ENCODE assay signal across 10 cellular contexts in genomic region chr7:74059681-74060588, GRCh38. TPM values are rescaled to one million over a fixed set of nuclear protein-coding genes. Genes with fewer than 3 reads are reported as not detected.
DNase-seq lines count a peak whose midpoint lies in the region; ATAC-seq, FAIRE-seq and TF ChIP-seq lines count a peak whose summit lies in the region.
"Had no signal": no experiment of that assay in that cellular context is flagged by ENCODE, and none has a peak within 500 bp of the region (broad histone marks: within the 10 kb centered on the region; RNA-seq: fewer than 3 reads in every experiment).

No MANE protein-coding gene starts in this region.

- H3K27ac Mint-ChIP-seq in T-cell, result no peak overlapping the region
- H3K27ac Mint-ChIP-seq: activated CD4-positive, alpha-beta T cell treated with anti-CD3 and anti-CD28 coated beads for 36 hours; activated naive CD4-positive, alpha-beta T cell treated with anti-CD3 and anti-CD28 coated beads, Interleukin-2, amount 50 U/mL, for 24 hours had no signal

- POLR2A ChIA-PET in HepG2 (lab: Yijun Ruan, JAX) (no interaction called here), T-cell (lab: Charles Lee) (interaction anchor here in 1 of 2 donors (0.6 kb wide), 1 partner anchor 189 kb away, joined by 4 read pairs; no protein-coding TSS in a partner anchor)

- WGBS in HepG2 (ENCODE audit: low lambda C conversion rate), result 12% methylated on average over 19 of the region's 21 CpGs

- no TSS peak for BruUV-seq in HepG2 (replicated peaks; lab: Mats Ljungman, UMichigan)

- intact Hi-C loops in HepG2 (cut with micrococcal nuclease; ENCODE audit: unreplicated experiment) (no loop called here), upper lobe of right lung (cut with DNase I) (no loop called here)

- ATAC-seq in HepG2 (peak; percentile 53), upper lobe of right lung (peak; percentile 40), HG03175 (IDR thresholded peaks at IDR 0.05; ENCODE audit: unreplicated experiment) (no peak), T-cell (replicated peaks in 1 of 4) (no peak)
- ATAC-seq: activated CD4-positive, alpha-beta T cell treated with anti-CD3 and anti-CD28 coated beads for 36 hours had no signal

- TF ChIP-seq CTCF in HepG2 (CRISPR knock-in tag; IDR thresholded peaks at IDR 0.05) (peak; percentile 44), upper lobe of right lung (IDR thresholded peaks at IDR 0.05) (peak; percentile 9)

- H3K4me3 Mint-ChIP-seq in T-cell, result no peak overlapping the region
- H3K4me3 Mint-ChIP-seq: activated CD4-positive, alpha-beta T cell treated with anti-CD3 and anti-CD28 coated beads for 36 hours; activated naive CD4-positive, alpha-beta T cell treated with anti-CD3 and anti-CD28 coated beads, Interleukin-2, amount 50 U/mL, for 24 hours had no signal

- no peaks in the 10 kb centered on the region for H3K79me2 ChIP-seq in HepG2 (ENCODE audit: insufficient read depth, low read length)

- CTCF ChIA-PET in HepG2 (lab: Yijun Ruan, JAX; ENCODE audit: low intra/inter-chr PET ratio, low total read pairs) (no interaction called here), T-cell (lab: Charles Lee) (no interaction called here)

- no peaks in the 10 kb centered on the region for H3K9me3 Mint-ChIP-seq in T-cell
- H3K9me3 Mint-ChIP-seq: activated naive CD4-positive, alpha-beta T cell treated with anti-CD3 and anti-CD28 coated beads, Interleukin-2, amount 50 U/mL, for 24 hours had no signal

- no peak overlapping the region for H2AFZ ChIP-seq in HepG2 (ENCODE audit: low read length)

- H3K4me2 ChIP-seq in HepG2 (ENCODE audit: low read depth, low read length), result peak overlapping the region; percentile 78

- H3K27me3 Mint-ChIP-seq in T-cell, result peaks cover 8 to 9% of the 10 kb centered on the region in 2 donors

- no peak for TF ChIP-seq EP300 in HepG2 (IDR thresholded peaks at IDR 0.05; ENCODE audit: low read depth in 2 of 2, low read length in 2 of 2)
- TF ChIP-seq EP300 in HepG2 (CRISPR knock-in tag; IDR thresholded peaks at IDR 0.05; ENCODE audit: borderline replicate concordance), result no peak

- H3K9me3 ChIP-seq in HepG2 (ENCODE audit: low read length), result no peaks in the 10 kb centered on the region
- H3K9me3 ChIP-seq in upper lobe of right lung, result no peaks in the 10 kb centered on the region

- H3K36me3 ChIP-seq in HepG2 (replicated peaks in 1 of 2; ENCODE audit: control insufficient read depth in 1 of 2, insufficient read depth in 2 of 2, low read length in 2 of 2) (no peaks in the 10 kb centered on the region), upper lobe of right lung (peaks cover 53% of the 10 kb centered on the region)

- peaks cover 0 to 6% (median 4%) of the 10 kb centered on the region in 3 donors for H3K4me1 Mint-ChIP-seq in T-cell
- H3K4me1 Mint-ChIP-seq: activated naive CD4-positive, alpha-beta T cell treated with anti-CD3 and anti-CD28 coated beads, Interleukin-2, amount 50 U/mL, for 24 hours had no signal

- peak; percentile 31 for DNase-seq in NCI-H82 (lab: John Stamatoyannopoulos, UW)
- no peak for DNase-seq in NCI-H82 treated with DMSO at 0.1 percent for 48 hours (lab: John Stamatoyannopoulos, UW; ENCODE audit: unreplicated experiment)
- DNase-seq in cerebellar cortex (ENCODE audit: low spot score), result peak; percentile 71
- DNase-seq in HepG2 (ENCODE audit: low spot score), result no peak
- peak; percentile 88 for DNase-seq in upper lobe of right lung
- DNase-seq in T-cell, result no peak
- no peak for DNase-seq in activated effector memory CD4-positive, alpha-beta T cell treated with anti-CD3 and anti-CD28 coated beads, Interleukin-2, amount 50 U/mL, for 16 hours
- DNase-seq: activated CD4-positive, alpha-beta T cell treated with anti-CD3 and anti-CD28 coated beads for 36 hours had no signal

- H3K27me3 ChIP-seq in HepG2 (ENCODE audit: control insufficient read depth in 1 of 2, insufficient read depth in 2 of 2, low read length in 2 of 2) (peaks cover 6 to 22% of the 10 kb centered on the region in 2 experiments; a peak in 4 of 5 replicates), upper lobe of right lung (no peaks in the 10 kb centered on the region)

- peaks cover 46% of the 10 kb centered on the region for H3K4me1 ChIP-seq in HepG2 (ENCODE audit: insufficient read depth, low read length)
- peaks cover 11% of the 10 kb centered on the region for H3K4me1 ChIP-seq in upper lobe of right lung

- H3K4me3 ChIP-seq in HepG2 (replicated peaks in 1 of 3; ENCODE audit: insufficient read depth in 1 of 3, low read depth in 2 of 3, low read length in 3 of 3), result peak overlapping the region; percentile 22 to 59 (median 29); a peak in 3 of 6 replicates
- no peak overlapping the region for H3K4me3 ChIP-seq in upper lobe of right lung

- no peak for FAIRE-seq in HepG2 (lab: Jason Lieb, UNC)

- in situ Hi-C loops in HepG2 (cut with HindIII; ENCODE audit: extremely low pct_ligation_motif_present, low pct_unique_long_range_greater_than_20kb), result loop anchor here (10.0 kb wide), 1 partner anchor 345 kb away; no protein-coding TSS in a partner anchor

- TF ChIP-seq RAD21 in HepG2 (CRISPR knock-in tag; IDR thresholded peaks at IDR 0.05), result no peak

- H3K9ac ChIP-seq in HepG2 (ENCODE audit: insufficient read depth, low read depth, low read length), result peak overlapping the region; percentile 23; the same call in 1 of the 2 replicates

- H3K27ac ChIP-seq in HepG2 (ENCODE audit: extremely low read length, insufficient read depth, low read length), result no peak overlapping the region
- H3K27ac ChIP-seq in upper lobe of right lung, result peak overlapping the region; percentile 33

- H3K36me3 Mint-ChIP-seq in T-cell, result no peaks in the 10 kb centered on the region
- H3K36me3 Mint-ChIP-seq: activated naive CD4-positive, alpha-beta T cell treated with anti-CD3 and anti-CD28 coated beads, Interleukin-2, amount 50 U/mL, for 24 hours had no signal

- no peak for TF ChIP-seq POLR2A in HepG2 (IDR thresholded peaks at IDR 0.05; ENCODE audit: insufficient read depth in 1 of 2, low read depth in 2 of 2, low read length in 2 of 2)

- no peaks in the 10 kb centered on the region for H4K20me1 ChIP-seq in HepG2 (ENCODE audit: insufficient read depth, low read length)

TF ChIP-seq in HepG2, 621 proteins besides CTCF, POLR2A, EP300 and RAD21 (continues in another document):
- TF ChIP-seq HNRNPL (IDR thresholded peaks at IDR 0.05; ENCODE audit: low read depth, low read length), result peak; percentile 91
- TF ChIP-seq CBX5 (CRISPR knock-in tag; IDR thresholded peaks at IDR 0.05; ENCODE audit: borderline replicate concordance), result no peak
- peak; percentile 97 for TF ChIP-seq ZNF768 (CRISPR knock-in tag; IDR thresholded peaks at IDR 0.05)

RNA-seq across cellular contexts. Expression of gene LIMK1, which starts 23.7 kb away (rescaled TPM):
- total RNA-seq in HepG2 (2016; rRNA removed; fragmentation: Illumina TruSeq; extraction: Trizol) (8.2 and 8.9 TPM in 2 replicates), upper lobe of right lung (53.1 TPM), T-cell (10 to 100 TPM; 13.5 to 24.9 (median 18.4) TPM)
- 4.6 and 5.6 TPM in 2 replicates for total RNA-seq in HepG2 (2016; cell fraction: cytosol; rRNA removed; fragmentation: Illumina TruSeq; extraction: Trizol; ENCODE audit: low read depth)
- total RNA-seq in HepG2 (2016; cell fraction: insoluble cytoplasmic fraction; rRNA removed; fragmentation: Illumina TruSeq; extraction: Trizol), result 6.7 and 8.6 TPM in 2 replicates
- 16.3 and 16.4 TPM in 2 replicates for total RNA-seq in HepG2 (2016; cell fraction: membrane; rRNA removed; fragmentation: Illumina TruSeq; extraction: Trizol)
- total RNA-seq in HepG2 (2016; cell fraction: nucleus; rRNA removed; fragmentation: Illumina TruSeq; extraction: Trizol), result 6.6 TPM in 2 replicates
- 18.8 and 22.5 TPM in 2 replicates for polyA plus RNA-seq in HepG2 (2011; rRNA removed)
- 12.2 and 13.7 TPM in 2 replicates for polyA plus RNA-seq in HepG2 (2011; cell fraction: cytosol; rRNA removed)
- 28.7 and 31.1 TPM in 2 replicates for polyA plus RNA-seq in HepG2 (2011; cell fraction: nucleus; rRNA removed)
- polyA plus RNA-seq in HepG2 (2012), result 8.3 and 10.9 TPM in 2 replicates
- polyA plus RNA-seq in HepG2 (2016; cell fraction: cytosol; fragmentation: Illumina TruSeq; extraction: Trizol; ENCODE audit: low read depth), result 7.5 and 8.7 TPM in 2 replicates
- polyA plus RNA-seq in HepG2 (2016; cell fraction: insoluble cytoplasmic fraction; fragmentation: Illumina TruSeq; extraction: Trizol; ENCODE audit: low read depth), result 10.6 and 14.3 TPM in 2 replicates
- polyA plus RNA-seq in HepG2 (2016; cell fraction: membrane; fragmentation: Illumina TruSeq; extraction: Trizol; ENCODE audit: low read depth), result 18.8 and 20.9 TPM in 2 replicates
- 14.4 and 15.5 TPM in 2 replicates for polyA plus RNA-seq in HepG2 (2016; cell fraction: nucleus; fragmentation: Illumina TruSeq; extraction: Trizol; ENCODE audit: insufficient read depth, low read depth)
- 36.5 and 57.3 TPM in 2 replicates for polyA minus RNA-seq in HepG2 (2011; rRNA and poly(A)+ RNA removed; ENCODE audit: low replicate concordance)
- 10.0 and 11.6 TPM in 2 replicates for polyA minus RNA-seq in HepG2 (2011; cell fraction: cytosol; rRNA and poly(A)+ RNA removed)
- polyA minus RNA-seq in HepG2 (2011; cell fraction: nucleus; rRNA and poly(A)+ RNA removed), result 4.1 and 4.8 TPM in 2 replicates

RNA-seq across cellular contexts. Expression of gene ELN, which starts 32.0 kb away (rescaled TPM):
- 0.08 and 0.15 TPM in 2 replicates for total RNA-seq in HepG2 (2016; rRNA removed; fragmentation: Illumina TruSeq; extraction: Trizol)
- total RNA-seq in HepG2 (2016; cell fraction: cytosol; rRNA removed; fragmentation: Illumina TruSeq; extraction: Trizol; ENCODE audit: low read depth), result not detected in 2 replicates
- 0.12 and 0.15 TPM in 2 replicates for total RNA-seq in HepG2 (2016; cell fraction: insoluble cytoplasmic fraction; rRNA removed; fragmentation: Illumina TruSeq; extraction: Trizol)
- total RNA-seq in HepG2 (2016; cell fraction: membrane; rRNA removed; fragmentation: Illumina TruSeq; extraction: Trizol), result 0.10 TPM in 1 of 2 replicates, not detected in the other
- total RNA-seq in HepG2 (2016; cell fraction: nucleus; rRNA removed; fragmentation: Illumina TruSeq; extraction: Trizol), result not detected in 2 replicates
- polyA plus RNA-seq in HepG2 (2011; rRNA removed), result 0.37 and 0.46 TPM in 2 replicates
- 0.28 and 0.43 TPM in 2 replicates for polyA plus RNA-seq in HepG2 (2011; cell fraction: cytosol; rRNA removed)
- 0.21 and 0.71 TPM in 2 replicates for polyA plus RNA-seq in HepG2 (2011; cell fraction: nucleus; rRNA removed)
- 0.24 and 0.31 TPM in 2 replicates for polyA plus RNA-seq in HepG2 (2012)
- polyA plus RNA-seq in HepG2 (2016; cell fraction: cytosol; fragmentation: Illumina TruSeq; extraction: Trizol; ENCODE audit: low read depth), result 0.03 and 0.06 TPM in 2 replicates
- 0.22 and 0.34 TPM in 2 replicates for polyA plus RNA-seq in HepG2 (2016; cell fraction: insoluble cytoplasmic fraction; fragmentation: Illumina TruSeq; extraction: Trizol; ENCODE audit: low read depth)
- polyA plus RNA-seq in HepG2 (2016; cell fraction: membrane; fragmentation: Illumina TruSeq; extraction: Trizol; ENCODE audit: low read depth), result 0.05 and 0.07 TPM in 2 replicates
- 0.33 TPM in 2 replicates for polyA plus RNA-seq in HepG2 (2016; cell fraction: nucleus; fragmentation: Illumina TruSeq; extraction: Trizol; ENCODE audit: insufficient read depth, low read depth)
- 0.05 and 0.12 TPM in 2 replicates for polyA minus RNA-seq in HepG2 (2011; rRNA and poly(A)+ RNA removed; ENCODE audit: low replicate concordance)
- polyA minus RNA-seq in HepG2 (2011; cell fraction: cytosol; rRNA and poly(A)+ RNA removed), result 0.62 TPM in 1 of 2 replicates, not detected in the other
- polyA minus RNA-seq in HepG2 (2011; cell fraction: nucleus; rRNA and poly(A)+ RNA removed), result not detected in 2 replicates
- 231 TPM for total RNA-seq in upper lobe of right lung
- total RNA-seq in T-cell, result under 1 TPM in 3 of 5 donors, not detected in 2; 0.22 to 0.56 (median 0.44) TPM
- total RNA-seq: activated CD4-positive, alpha-beta T cell treated with anti-CD3 and anti-CD28 coated beads for 36 hours had no signal

Comparison
In these comparisons a context has a peak if more than half of its experiments do, and no peak if none do; other contexts are left out.
1. DNase-seq: peak in NCI-H82 (single experiment), cerebellar cortex (single experiment) and upper lobe of right lung (single experiment); none in NCI-H82 treated with DMSO at 0.1 percent for 48 hours (single experiment), HepG2 (single experiment), T-cell (0 of 34) and activated effector memory CD4-positive, alpha-beta T cell treated with anti-CD3 and anti-CD28 coated beads, Interleukin-2, amount 50 U/mL, for 16 hours (single experiment).
2. ATAC-seq: peak in HepG2 (single experiment) and upper lobe of right lung (single experiment); none in HG03175 (single experiment) and T-cell (0 of 4).
3. RNA of gene ELN, which starts 32.0 kb away (total RNA-seq): 231 TPM in upper lobe of right lung (single experiment); 0.22 to 0.56 TPM in T-cell and 0.08 to 0.15 TPM in HepG2; every median in the first group is over 100 times any median in the second.